1 cellular context compared by ENCODE assay signal in the genomic region with DNA sequence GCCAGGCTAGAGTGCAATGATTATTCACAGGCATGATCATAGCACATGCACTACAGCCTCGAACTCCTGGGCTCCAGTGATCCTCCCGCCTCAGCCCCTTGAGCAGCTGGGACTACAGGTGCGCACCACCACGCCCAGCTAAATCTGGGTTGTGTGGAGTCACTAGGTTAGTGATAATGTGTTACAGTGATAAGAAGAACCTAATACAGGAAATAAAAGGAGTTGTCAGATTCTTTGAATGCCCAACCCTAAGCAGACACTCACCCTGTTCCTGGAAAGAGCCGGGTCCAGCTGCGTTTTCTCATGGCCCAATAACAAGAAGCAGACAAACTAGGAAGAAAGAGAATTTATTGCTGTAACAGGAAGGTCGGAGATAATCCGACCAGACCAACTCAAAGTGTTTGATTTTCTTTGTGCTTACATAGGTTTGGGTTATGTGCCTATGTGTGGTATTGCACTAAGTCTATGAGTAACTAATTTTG.
TF ChIP-seq lines count a peak whose summit lies in the region.

No MANE protein-coding gene starts in this region.

TF ChIP-seq in HepG2, 621 proteins besides CTCF, POLR2A, EP300 and RAD21:
- TF ChIP-seq LCORL (IDR thresholded peaks at IDR 0.05), result no peak
- TF ChIP-seq LCORL (CRISPR knock-in tag; IDR thresholded peaks at IDR 0.05), result no peak
- TF ChIP-seq FIP1L1 (IDR thresholded peaks at IDR 0.05; ENCODE audit: borderline replicate concordance, insufficient read depth, low read depth, low read length), result no peak
- no peak for TF ChIP-seq HDAC6 (IDR thresholded peaks at IDR 0.05; ENCODE audit: low read depth, low read length)
- TF ChIP-seq RXRA (CRISPR knock-in tag; IDR thresholded peaks at IDR 0.05), result no peak
- no peak for TF ChIP-seq ZNF678 (CRISPR knock-in tag; IDR thresholded peaks at IDR 0.05)
- TF ChIP-seq TCF7 (IDR thresholded peaks at IDR 0.05; ENCODE audit: low read depth), result peak; percentile 41; the same call in 1 of the 2 replicates
- no peak for TF ChIP-seq ZNF225 (CRISPR knock-in tag; IDR thresholded peaks at IDR 0.05)
- no peak for TF ChIP-seq JARID2 (CRISPR knock-in tag; IDR thresholded peaks at IDR 0.05; ENCODE audit: insufficient replicate concordance)
- TF ChIP-seq, protein P1, sequence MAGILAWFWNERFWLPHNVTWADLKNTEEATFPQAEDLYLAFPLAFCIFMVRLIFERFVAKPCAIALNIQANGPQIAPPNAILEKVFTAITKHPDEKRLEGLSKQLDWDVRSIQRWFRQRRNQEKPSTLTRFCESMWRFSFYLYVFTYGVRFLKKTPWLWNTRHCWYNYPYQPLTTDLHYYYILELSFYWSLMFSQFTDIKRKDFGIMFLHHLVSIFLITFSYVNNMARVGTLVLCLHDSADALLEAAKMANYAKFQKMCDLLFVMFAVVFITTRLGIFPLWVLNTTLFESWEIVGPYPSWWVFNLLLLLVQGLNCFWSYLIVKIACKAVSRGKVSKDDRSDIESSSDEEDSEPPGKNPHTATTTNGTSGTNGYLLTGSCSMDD (CRISPR knock-in tag; IDR thresholded peaks at IDR 0.05), result no peak
- no peak for TF ChIP-seq ZFY (CRISPR knock-in tag; IDR thresholded peaks at IDR 0.05)
- TF ChIP-seq, protein P2, sequence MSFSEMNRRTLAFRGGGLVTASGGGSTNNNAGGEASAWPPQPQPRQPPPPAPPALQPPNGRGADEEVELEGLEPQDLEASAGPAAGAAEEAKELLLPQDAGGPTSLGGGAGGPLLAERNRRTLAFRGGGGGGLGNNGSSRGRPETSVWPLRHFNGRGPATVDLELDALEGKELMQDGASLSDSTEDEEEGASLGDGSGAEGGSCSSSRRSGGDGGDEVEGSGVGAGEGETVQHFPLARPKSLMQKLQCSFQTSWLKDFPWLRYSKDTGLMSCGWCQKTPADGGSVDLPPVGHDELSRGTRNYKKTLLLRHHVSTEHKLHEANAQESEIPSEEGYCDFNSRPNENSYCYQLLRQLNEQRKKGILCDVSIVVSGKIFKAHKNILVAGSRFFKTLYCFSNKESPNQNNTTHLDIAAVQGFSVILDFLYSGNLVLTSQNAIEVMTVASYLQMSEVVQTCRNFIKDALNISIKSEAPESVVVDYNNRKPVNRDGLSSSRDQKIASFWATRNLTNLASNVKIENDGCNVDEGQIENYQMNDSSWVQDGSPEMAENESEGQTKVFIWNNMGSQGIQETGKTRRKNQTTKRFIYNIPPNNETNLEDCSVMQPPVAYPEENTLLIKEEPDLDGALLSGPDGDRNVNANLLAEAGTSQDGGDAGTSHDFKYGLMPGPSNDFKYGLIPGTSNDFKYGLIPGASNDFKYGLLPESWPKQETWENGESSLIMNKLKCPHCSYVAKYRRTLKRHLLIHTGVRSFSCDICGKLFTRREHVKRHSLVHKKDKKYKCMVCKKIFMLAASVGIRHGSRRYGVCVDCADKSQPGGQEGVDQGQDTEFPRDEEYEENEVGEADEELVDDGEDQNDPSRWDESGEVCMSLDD (CRISPR knock-in tag; IDR thresholded peaks at IDR 0.05; ENCODE audit: borderline replicate concordance), result no peak
- TF ChIP-seq TARDBP (CRISPR knock-in tag; IDR thresholded peaks at IDR 0.05), result no peak
- TF ChIP-seq BCL6 (CRISPR knock-in tag; IDR thresholded peaks at IDR 0.05), result peak; percentile 97
- no peak for TF ChIP-seq ZNF235 (CRISPR knock-in tag; IDR thresholded peaks at IDR 0.05; ENCODE audit: borderline replicate concordance)
- peak; percentile 58; the same call in 1 of the 2 replicates for TF ChIP-seq SAP130 (CRISPR knock-in tag; IDR thresholded peaks at IDR 0.05; ENCODE audit: low read depth)
- peak; percentile 64 for TF ChIP-seq SKIL (CRISPR knock-in tag; IDR thresholded peaks at IDR 0.05; ENCODE audit: borderline replicate concordance)
- TF ChIP-seq ZNF501 (CRISPR knock-in tag; IDR thresholded peaks at IDR 0.05), result no peak
- TF ChIP-seq KAT7 (CRISPR knock-in tag; IDR thresholded peaks at IDR 0.05; ENCODE audit: borderline replicate concordance), result no peak
- peak; percentile 34; the same call in 1 of the 2 replicates for TF ChIP-seq RXRB (CRISPR knock-in tag; IDR thresholded peaks at IDR 0.05; ENCODE audit: borderline replicate concordance)
- TF ChIP-seq ELF3 (CRISPR knock-in tag; IDR thresholded peaks at IDR 0.05), result peak; percentile 29; the same call in 1 of the 2 replicates
- TF ChIP-seq RARA (CRISPR knock-in tag; IDR thresholded peaks at IDR 0.05), result peak; percentile 49
- no peak for TF ChIP-seq XRCC5 (optimal IDR thresholded peaks at IDR 0.05; ENCODE audit: low read length)
- TF ChIP-seq ZNF703 (CRISPR knock-in tag; IDR thresholded peaks at IDR 0.05; ENCODE audit: borderline replicate concordance), result no peak
- no peak for TF ChIP-seq ZNF224 (CRISPR knock-in tag; IDR thresholded peaks at IDR 0.05)
- no peak for TF ChIP-seq ZNF432 (CRISPR knock-in tag; IDR thresholded peaks at IDR 0.05; ENCODE audit: borderline replicate concordance)
- no peak for TF ChIP-seq ZNF674 (CRISPR knock-in tag; IDR thresholded peaks at IDR 0.05; ENCODE audit: low read depth)
- TF ChIP-seq SOX13 (IDR thresholded peaks at IDR 0.05), result no peak
- peak in 1 of 2 experiments; percentile 28; a peak in 1 of 4 replicates for TF ChIP-seq SOX13 (CRISPR knock-in tag; conservative IDR thresholded peaks at IDR 0.05 in 1 of 2, IDR thresholded peaks at IDR 0.05 in 1 of 2)
- TF ChIP-seq ZNF121 (CRISPR knock-in tag; IDR thresholded peaks at IDR 0.05), result peak; percentile 88
